ENCODE assay signal across 20 cellular contexts in the genomic region with DNA sequence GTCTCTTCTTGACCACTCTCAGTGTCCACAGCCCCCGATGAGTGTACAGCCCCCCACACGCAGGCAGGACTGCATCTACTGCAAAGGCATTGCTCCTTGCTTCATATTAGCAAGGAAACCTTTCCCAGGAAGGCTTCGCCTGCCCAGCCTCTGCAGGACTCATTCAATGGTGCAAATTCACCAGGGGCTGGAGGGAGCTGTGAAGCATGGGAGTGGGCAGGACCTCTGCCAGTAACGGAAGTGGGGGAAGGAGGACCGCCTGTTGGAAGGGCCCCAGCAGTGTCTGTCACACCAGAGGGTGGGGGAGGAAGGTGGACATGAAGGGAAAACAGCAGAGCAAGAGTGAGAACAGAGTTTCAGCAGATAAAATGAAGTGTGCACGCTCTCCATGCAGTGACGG. TPM values are rescaled to one million over a fixed set of nuclear protein-coding genes. Genes with fewer than 3 reads are reported as not detected.
DNase-seq lines count a peak whose midpoint lies in the region; ATAC-seq and TF ChIP-seq lines count a peak whose summit lies in the region.
"Had no signal": no experiment of that assay in that cellular context is flagged by ENCODE, and none has a peak within 500 bp of the region (broad histone marks: within the 10 kb centered on the region; RNA-seq: fewer than 3 reads in every experiment).

No MANE protein-coding gene starts in this region.

- peaks cover 23% of the 10 kb centered on the region for H3K4me1 Mint-ChIP-seq in activated naive CD8-positive, alpha-beta T cell (ENCODE audit: low read depth)
- peaks cover 20% of the 10 kb centered on the region for H3K4me1 Mint-ChIP-seq in activated naive CD8-positive, alpha-beta T cell treated with anti-CD3 and anti-CD28 coated beads for 36 hours
- peaks cover 19% of the 10 kb centered on the region for H3K4me1 Mint-ChIP-seq in CD8-positive, alpha-beta T cell (ENCODE audit: low read depth)
- H3K4me1 Mint-ChIP-seq in T-cell: peaks cover 21 to 30% (median 26%) of the 10 kb centered on the region in 3 donors
- H3K4me1 Mint-ChIP-seq in mesothelial cell of epicardium: peaks cover 15% of the 10 kb centered on the region
- H3K4me1 Mint-ChIP-seq in GM23338: peaks cover 8% of the 10 kb centered on the region

- peaks cover 37% of the 10 kb centered on the region for H3K79me2 ChIP-seq in GM23338 (replicated peaks; ENCODE audit: insufficient read depth)

- peak overlapping the region; percentile 27 for H3K4me3 Mint-ChIP-seq in activated naive CD8-positive, alpha-beta T cell
- no peak overlapping the region for H3K4me3 Mint-ChIP-seq in activated naive CD8-positive, alpha-beta T cell treated with anti-CD3 and anti-CD28 coated beads for 36 hours
- H3K4me3 Mint-ChIP-seq in CD8-positive, alpha-beta T cell: peak overlapping the region; percentile 18
- H3K4me3 Mint-ChIP-seq in T-cell (peak overlapping the region in 2 of 3 donors; percentile 15 to 34), mesothelial cell of epicardium (peak overlapping the region; percentile 30), GM23338 (no peak overlapping the region)

- H3K27me3 Mint-ChIP-seq in activated naive CD8-positive, alpha-beta T cell: no peaks in the 10 kb centered on the region
- no peaks in the 10 kb centered on the region for H3K27me3 Mint-ChIP-seq in activated naive CD8-positive, alpha-beta T cell treated with anti-CD3 and anti-CD28 coated beads for 36 hours
- no peaks in the 10 kb centered on the region for H3K27me3 Mint-ChIP-seq in CD8-positive, alpha-beta T cell (ENCODE audit: low read depth)
- H3K27me3 Mint-ChIP-seq in T-cell: no peaks in the 10 kb centered on the region
- H3K27me3 Mint-ChIP-seq in mesothelial cell of epicardium (ENCODE audit: low read depth): no peaks in the 10 kb centered on the region
- peaks cover 9% of the 10 kb centered on the region for H3K27me3 Mint-ChIP-seq in GM23338 (ENCODE audit: insufficient read depth, low read depth, poor library complexity)

- H3K27ac Mint-ChIP-seq in activated naive CD8-positive, alpha-beta T cell: no peak overlapping the region
- H3K27ac Mint-ChIP-seq in activated naive CD8-positive, alpha-beta T cell treated with anti-CD3 and anti-CD28 coated beads for 36 hours: no peak overlapping the region
- no peak overlapping the region for H3K27ac Mint-ChIP-seq in CD8-positive, alpha-beta T cell
- H3K27ac Mint-ChIP-seq in T-cell (no peak overlapping the region), mesothelial cell of epicardium (no peak overlapping the region), GM23338 (no peak overlapping the region)

- peaks cover 4% of the 10 kb centered on the region for H3K36me3 ChIP-seq in CD8-positive, alpha-beta T cell (ENCODE audit: insufficient read depth, low read length)
- peaks cover 12% of the 10 kb centered on the region for H3K36me3 ChIP-seq in GM23338 (ENCODE audit: insufficient read depth)

- no peak overlapping the region for H3K27ac ChIP-seq in CD8-positive, alpha-beta T cell (ENCODE audit: low read depth, low read length)
- H3K27ac ChIP-seq in GM23338 (ENCODE audit: low read depth): no peak overlapping the region
- H3K27ac ChIP-seq: C4-2B, SJCRH30 had no signal

- no peak for TF ChIP-seq CTCF in CD8-positive, alpha-beta T cell (IDR thresholded peaks at IDR 0.05)
- TF ChIP-seq CTCF in mesothelial cell of epicardium (IDR thresholded peaks at IDR 0.05; ENCODE audit: unreplicated experiment) (no peak), GM23338 (conservative IDR thresholded peaks at IDR 0.05; ENCODE audit: low read depth in 2 of 2) (no peak)

- H3K36me3 Mint-ChIP-seq in activated naive CD8-positive, alpha-beta T cell: peaks cover 4% of the 10 kb centered on the region
- H3K36me3 Mint-ChIP-seq in activated naive CD8-positive, alpha-beta T cell treated with anti-CD3 and anti-CD28 coated beads for 36 hours: peaks cover 43% of the 10 kb centered on the region
- H3K36me3 Mint-ChIP-seq in CD8-positive, alpha-beta T cell: peaks cover 23% of the 10 kb centered on the region
- peaks cover 17% of the 10 kb centered on the region for H3K36me3 Mint-ChIP-seq in T-cell
- peaks cover 37% of the 10 kb centered on the region for H3K36me3 Mint-ChIP-seq in mesothelial cell of epicardium
- H3K36me3 Mint-ChIP-seq in GM23338 (ENCODE audit: low read depth): peaks cover 60% of the 10 kb centered on the region

- CTCF ChIA-PET in CD8-positive, alpha-beta T cell (lab: Charles Lee): interaction anchor here (0.5 to 1.0 kb wide), 3 partner anchors 45 to 564 kb away, joined by 3 read pairs; no protein-coding TSS in a partner anchor
- CTCF ChIA-PET in T-cell (lab: Charles Lee): no interaction called here

- H3K9me3 ChIP-seq in CD8-positive, alpha-beta T cell (ENCODE audit: low read length): no peaks in the 10 kb centered on the region
- H3K9me3 ChIP-seq: SJCRH30 had no signal

- H3F3A ChIP-seq in GM23338 (replicated peaks; ENCODE audit: low read depth): no peaks in the 10 kb centered on the region

- intact Hi-C loops in CD8-positive, alpha-beta T cell (cut with DNase I, micrococcal nuclease): no loop called here

- peaks cover 19% of the 10 kb centered on the region for H3K4me1 ChIP-seq in CD8-positive, alpha-beta T cell (ENCODE audit: insufficient read depth, low read length)
- H3K4me1 ChIP-seq in GM23338 (ENCODE audit: insufficient read depth): peaks cover 7% of the 10 kb centered on the region; the same call in 1 of the 2 replicates

- no peaks in the 10 kb centered on the region for H3K9me2 ChIP-seq in GM23338 (ENCODE audit: insufficient read depth)

- POLR2A ChIA-PET in CD8-positive, alpha-beta T cell (lab: Charles Lee): no interaction called here
- POLR2A ChIA-PET in T-cell (lab: Charles Lee): no interaction called here

- 0 out of 2 replicates have a peak, but pooled peaks cover 4% of the 10 kb centered on the region for H4K20me1 ChIP-seq in GM23338 (replicated peaks; ENCODE audit: insufficient read depth)

- ATAC-seq in CD8-positive, alpha-beta T cell: no peak
- ATAC-seq in T-cell (replicated peaks in 1 of 4) (no peak), GM23338 (no peak), HG03442 (IDR thresholded peaks at IDR 0.05; ENCODE audit: unreplicated experiment) (no peak)

- H3K9me3 Mint-ChIP-seq in activated naive CD8-positive, alpha-beta T cell (ENCODE audit: low read depth): no peaks in the 10 kb centered on the region
- no peaks in the 10 kb centered on the region for H3K9me3 Mint-ChIP-seq in activated naive CD8-positive, alpha-beta T cell treated with anti-CD3 and anti-CD28 coated beads for 36 hours
- H3K9me3 Mint-ChIP-seq in CD8-positive, alpha-beta T cell: no peaks in the 10 kb centered on the region
- no peaks in the 10 kb centered on the region for H3K9me3 Mint-ChIP-seq in T-cell
- H3K9me3 Mint-ChIP-seq in mesothelial cell of epicardium: no peaks in the 10 kb centered on the region
- H3K9me3 Mint-ChIP-seq in GM23338: peaks cover 6% of the 10 kb centered on the region; the same call in 2 of the 3 replicates

- H3K4me3 ChIP-seq in CD8-positive, alpha-beta T cell (ENCODE audit: low read depth, low read length): no peak overlapping the region
- H3K4me3 ChIP-seq in GM23338: no peak overlapping the region
- H3K4me3 ChIP-seq: SJCRH30 had no signal

- H3K4me2 ChIP-seq in GM23338: no peak overlapping the region

- DNase-seq in activated naive CD8-positive, alpha-beta T cell treated with anti-CD3 and anti-CD28 coated beads for 36 hours: no peak
- no peak for DNase-seq in CD8-positive, alpha-beta T cell
- DNase-seq in T-cell (no peak), mesothelial cell of epicardium (ENCODE audit: low spot score in 2 of 2, unreplicated experiment in 2 of 2) (no peak), GM23338 (ENCODE audit: low spot score) (no peak), NCI-H345 treated with DMSO at 0.1 percent for 48 hours (lab: John Stamatoyannopoulos, UW; ENCODE audit: unreplicated experiment) (no peak)
- DNase-seq: DMS53; GOT3; IMR-90; Kasumi-1; NCI-H1930; NCI-H2171; NCI-H446 treated with DMSO at 0.1 percent for 48 hours; NK-92 treated with Interleukin-12 subunit alpha and Interleukin-12 subunit beta, amount 100 ng/mL, for 24 hours; SJCRH30 had no signal

- H2AFZ ChIP-seq in GM23338: no peak overlapping the region

- H3K27me3 ChIP-seq in CD8-positive, alpha-beta T cell (ENCODE audit: insufficient read depth, low read length): no peaks in the 10 kb centered on the region
- H3K27me3 ChIP-seq in GM23338 (ENCODE audit: insufficient read depth): no peaks in the 10 kb centered on the region
- H3K27me3 ChIP-seq: SJCRH30 had no signal

RNA-seq across cellular contexts. Expression of gene SPATA33, which starts 2.5 kb away (rescaled TPM):
- total RNA-seq in activated naive CD8-positive, alpha-beta T cell treated with anti-CD3 and anti-CD28 coated beads for 36 hours: 10 to 100 TPM in 1 of 2 experiments, 1 to 10 TPM in 1; 7.0 to 10.2 TPM
- 1 to 10 TPM; 4.8 to 5.1 TPM for total RNA-seq in CD8-positive, alpha-beta T cell
- total RNA-seq in T-cell (10 to 100 TPM in 2 of 5 donors, 1 to 10 TPM in 3; 5.0 to 11.1 (median 8.1) TPM), mesothelial cell of epicardium (13.5 to 14.7 TPM (median 14.4 TPM) in 3 replicates)
- 5.8 and 6.6 TPM in 2 replicates for total RNA-seq in GM23338 (2014; rRNA removed; shearing (Covaris generic))
- 13.9 and 17.4 TPM in 2 replicates for polyA plus RNA-seq in GM23338 (2016; fragmentation: Nextera tagmentation; extraction: Ambion mirVana)

RNA-seq across cellular contexts. Expression of gene CHMP1A, which starts 2.6 kb away (rescaled TPM):
- total RNA-seq in activated naive CD8-positive, alpha-beta T cell treated with anti-CD3 and anti-CD28 coated beads for 36 hours: 10 to 100 TPM; 70.7 to 73.9 TPM
- total RNA-seq in CD8-positive, alpha-beta T cell: 10 to 100 TPM; 82.9 to 90.8 TPM
- total RNA-seq in T-cell (10 to 100 TPM; 73.1 to 97.4 (median 90.4) TPM), mesothelial cell of epicardium (106 to 109 TPM (median 109 TPM) in 3 replicates)
- 60.1 and 81.9 TPM in 2 replicates for total RNA-seq in GM23338 (2014; rRNA removed; shearing (Covaris generic))
- 42.3 TPM in 2 replicates for polyA plus RNA-seq in GM23338 (2016; fragmentation: Nextera tagmentation; extraction: Ambion mirVana)

RNA-seq across cellular contexts. Expression of gene CDK10, which starts 26.3 kb away (rescaled TPM):
- total RNA-seq in activated naive CD8-positive, alpha-beta T cell treated with anti-CD3 and anti-CD28 coated beads for 36 hours: 10 to 100 TPM; 72.9 to 77.0 TPM
- 10 to 100 TPM; 67.0 to 73.1 TPM for total RNA-seq in CD8-positive, alpha-beta T cell
- total RNA-seq in T-cell: 100 to 1,000 TPM; 108 to 163 (median 138) TPM
- 115 to 130 TPM (median 122 TPM) in 3 replicates for total RNA-seq in mesothelial cell of epicardium
- total RNA-seq in GM23338 (2014; rRNA removed; shearing (Covaris generic)): 53.2 and 64.6 TPM in 2 replicates
- polyA plus RNA-seq in GM23338 (2016; fragmentation: Nextera tagmentation; extraction: Ambion mirVana): 79.0 and 88.0 TPM in 2 replicates

RNA-seq across cellular contexts. Expression of gene SPATA2L, which starts 41.4 kb away (rescaled TPM):
- total RNA-seq in activated naive CD8-positive, alpha-beta T cell treated with anti-CD3 and anti-CD28 coated beads for 36 hours: 1 to 10 TPM; 3.2 to 3.3 TPM
- total RNA-seq in CD8-positive, alpha-beta T cell: 10 to 100 TPM; 26.5 to 28.6 TPM
- total RNA-seq in T-cell (10 to 100 TPM; 14.4 to 24.9 (median 15.9) TPM), mesothelial cell of epicardium (7.5 to 9.5 TPM (median 8.8 TPM) in 3 replicates)
- 23.4 and 26.2 TPM in 2 replicates for total RNA-seq in GM23338 (2014; rRNA removed; shearing (Covaris generic))
- 6.9 and 11.1 TPM in 2 replicates for polyA plus RNA-seq in GM23338 (2016; fragmentation: Nextera tagmentation; extraction: Ambion mirVana)

RNA-seq across cellular contexts. Expression of gene DPEP1, which starts 46.7 kb away (rescaled TPM):
- under 1 TPM in 1 of 2 experiments, not detected in 1; 0.16 TPM for total RNA-seq in activated naive CD8-positive, alpha-beta T cell treated with anti-CD3 and anti-CD28 coated beads for 36 hours
- total RNA-seq in CD8-positive, alpha-beta T cell: not detected
- total RNA-seq in T-cell (under 1 TPM in 1 of 5 donors, not detected in 4; 0.18 TPM), mesothelial cell of epicardium (0.36 to 0.47 TPM (median 0.38 TPM) in 3 replicates)
- total RNA-seq in GM23338 (2014; rRNA removed; shearing (Covaris generic)): 0.93 and 2.3 TPM in 2 replicates
- 0.38 and 1.7 TPM in 2 replicates for polyA plus RNA-seq in GM23338 (2016; fragmentation: Nextera tagmentation; extraction: Ambion mirVana)
- total RNA-seq: HT1080, IMR-90, OCI-LY7 had no signal
- polyA plus RNA-seq: IMR-90 had no signal

Comparison
In these comparisons a context has a peak if more than half of its experiments do, and no peak if none do; other contexts are left out.
1. H3K4me3 Mint-ChIP-seq: peak in activated naive CD8-positive, alpha-beta T cell (single experiment), CD8-positive, alpha-beta T cell (single experiment), T-cell (2 of 3) and mesothelial cell of epicardium (single experiment); none in activated naive CD8-positive, alpha-beta T cell treated with anti-CD3 and anti-CD28 coated beads for 36 hours (single experiment) and GM23338 (single experiment).